Comparison of ENCODE assay signal across 11 cellular contexts in the genomic region with DNA sequence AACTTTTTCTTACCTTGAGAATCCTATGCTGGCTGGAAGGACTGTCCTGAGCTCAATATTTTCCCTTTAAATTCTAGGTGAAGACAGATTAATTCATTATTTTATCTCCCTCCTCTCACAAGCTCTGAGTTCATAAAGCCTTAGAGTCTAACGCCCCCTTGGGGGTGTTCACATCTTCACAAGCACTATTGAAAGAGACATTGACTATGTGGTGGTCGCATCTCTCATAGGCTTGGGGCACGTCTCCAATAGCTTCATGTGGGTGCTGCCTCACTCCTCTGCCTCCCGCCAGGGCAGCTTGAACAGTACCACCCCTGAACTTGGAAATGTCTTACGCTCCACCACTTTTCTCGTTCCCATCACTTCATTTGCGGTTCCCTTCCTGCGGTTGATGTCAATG.
A peak's percentile ranks its signal among the peaks of the same experiment; 100 is the strongest.
DNase-seq lines count a peak whose midpoint lies in the region; ATAC-seq and TF ChIP-seq lines count a peak whose summit lies in the region.
"Had no signal": no experiment of that assay in that cellular context is flagged by ENCODE, and none has a peak within 500 bp of the region (broad histone marks: within the 10 kb centered on the region; RNA-seq: fewer than 3 reads in every experiment).

No MANE protein-coding gene starts in this region.

- H3K4me3 ChIP-seq in DOHH2 (ENCODE audit: low read length) (no peak overlapping the region), HCT116 (replicated peaks in 1 of 2; ENCODE audit: low read depth in 1 of 2, low read length in 2 of 2) (no peak overlapping the region), left ventricle myocardium inferior (no peak overlapping the region)
- H3K4me3 ChIP-seq: SK-N-MC had no signal

- H3K4me1 ChIP-seq in DOHH2 (ENCODE audit: control insufficient read depth, low read length) (peaks cover 10% of the 10 kb centered on the region), HCT116 (ENCODE audit: control insufficient read depth in 1 of 2, insufficient read depth in 2 of 2, low read length in 2 of 2) (no peaks in the 10 kb centered on the region), left ventricle myocardium inferior (no peaks in the 10 kb centered on the region)

- H3F3A ChIP-seq in DOHH2 (ENCODE audit: control insufficient read depth, insufficient read depth): no peaks in the 10 kb centered on the region

- H3K9me3 ChIP-seq in DOHH2 (ENCODE audit: control insufficient read depth, insufficient read depth, low read length) (no peaks in the 10 kb centered on the region), HCT116 (ENCODE audit: control insufficient read depth in 1 of 2, insufficient read depth in 1 of 2, low read depth in 1 of 2, low read length in 2 of 2) (no peaks in the 10 kb centered on the region), left ventricle myocardium inferior (replicated peaks) (no peaks in the 10 kb centered on the region)

- H3K27me3 ChIP-seq in DOHH2 (ENCODE audit: control insufficient read depth, low read length): no peaks in the 10 kb centered on the region
- peaks cover 6% of the 10 kb centered on the region for H3K27me3 ChIP-seq in HCT116 (ENCODE audit: insufficient read depth, low read length)
- peaks cover 6% of the 10 kb centered on the region for H3K27me3 ChIP-seq in left ventricle myocardium inferior (ENCODE audit: low read depth)

- H3K79me2 ChIP-seq in DOHH2 (ENCODE audit: control insufficient read depth, low read length) (no peaks in the 10 kb centered on the region), HCT116 (ENCODE audit: insufficient read depth, low read length) (no peaks in the 10 kb centered on the region)

- RAD21 ChIA-PET in HCT116 (lab: Charles Lee; ENCODE audit: low non-redundant PET in 1 of 2, low total read pairs in 2 of 2, uncharacterized antibody in 2 of 2, unreplicated experiment in 2 of 2): interaction anchor here in 1 of 2 experiments (0.7 kb wide), 1 partner anchor 300 kb away, joined by 4 read pairs; no protein-coding TSS in a partner anchor

- ATAC-seq in HCT116: peak; percentile 53
- no peak for ATAC-seq in HG03025 (IDR thresholded peaks at IDR 0.05; ENCODE audit: low FRiP score, unreplicated experiment)
- ATAC-seq: sciatic nerve had no signal

- TF ChIP-seq CTCF in DOHH2 (IDR thresholded peaks at IDR 0.05; ENCODE audit: low read depth, low read length, poor library complexity, severe bottlenecking) (peak; percentile 14), HCT116 (IDR thresholded peaks at IDR 0.05 in 2 of 3, conservative IDR thresholded peaks at IDR 0.05 in 1 of 3; ENCODE audit: borderline replicate concordance in 1 of 3, insufficient read depth in 1 of 3, low read depth in 2 of 3, low read length in 2 of 3) (peak; percentile 15 to 26 (median 17); a peak in 3 of 6 replicates), left ventricle myocardium inferior (IDR thresholded peaks at IDR 0.05; ENCODE audit: borderline replicate concordance) (no peak)

- CTCF ChIA-PET in HCT116 (lab: Charles Lee): interaction anchor here (0.7 to 1.4 kb wide), 10 partner anchors 11 to 424 kb away, joined by 3 to 10 read pairs (median 4); a partner anchor contains a TSS

- no TSS peak for BruUV-seq in HCT116 (replicated peaks; lab: Mats Ljungman, UMichigan)

- no peak overlapping the region for H3K9ac ChIP-seq in HCT116 (ENCODE audit: low read length)

- H3K9me2 ChIP-seq in DOHH2 (replicated peaks; ENCODE audit: control insufficient read depth, low read length) (no peaks in the 10 kb centered on the region), HCT116 (ENCODE audit: insufficient read depth) (no peaks in the 10 kb centered on the region)

- no peaks in the 10 kb centered on the region for H3K36me3 ChIP-seq in DOHH2 (ENCODE audit: control insufficient read depth, low read length)
- no peaks in the 10 kb centered on the region for H3K36me3 ChIP-seq in HCT116 (ENCODE audit: control insufficient read depth in 1 of 2, insufficient read depth in 2 of 2, low read length in 2 of 2)
- no peaks in the 10 kb centered on the region for H3K36me3 ChIP-seq in left ventricle myocardium inferior

- TF ChIP-seq POLR2A in HCT116 (IDR thresholded peaks at IDR 0.05; ENCODE audit: borderline replicate concordance, extremely low read depth, insufficient read depth, insufficient read length): no peak

- peak; percentile 21 for DNase-seq in HCT116 (ENCODE audit: low read depth, low spot score)
- DNase-seq in SK-MEL-5 (ENCODE audit: low read depth, low spot score): peak; percentile 35
- DNase-seq in iris pigment epithelial cell (ENCODE audit: low read depth): peak; percentile 3
- DNase-seq in T-helper 2 cell: no peak
- no peak for DNase-seq in activated naive CD4-positive, alpha-beta T cell treated with Interleukin-2 at 50 U/mL for 16 hours
- DNase-seq in left ventricle myocardium inferior: no peak
- DNase-seq: amniotic stem cell had no signal

- intact Hi-C loops in HCT116 (cut with micrococcal nuclease) (no loop called here), left ventricle myocardium inferior (cut with micrococcal nuclease) (no loop called here)

- TF ChIP-seq RAD21 in HCT116 (IDR thresholded peaks at IDR 0.05; ENCODE audit: low read depth): peak; percentile 58

- in situ Hi-C loops in SK-MEL-5 (cut with HindIII; ENCODE audit: low pct_unique_long_range_greater_than_20kb, low sequenced_read_pairs): no loop called here

- H3K4me2 ChIP-seq in DOHH2 (ENCODE audit: low read length) (no peak overlapping the region), HCT116 (ENCODE audit: low read length) (no peak overlapping the region)

- H3K27ac ChIP-seq in DOHH2 (ENCODE audit: low read depth, low read length) (no peak overlapping the region), HCT116 (ENCODE audit: low read depth, low read length) (no peak overlapping the region), left ventricle myocardium inferior (replicated peaks) (no peak overlapping the region)
- H3K27ac ChIP-seq: SK-N-MC had no signal

- H4K20me1 ChIP-seq in DOHH2 (ENCODE audit: control insufficient read depth, insufficient read depth, low read depth, low read length) (no peaks in the 10 kb centered on the region), HCT116 (ENCODE audit: insufficient read depth) (no peaks in the 10 kb centered on the region)

- no peak overlapping the region for H2AFZ ChIP-seq in HCT116 (ENCODE audit: low read depth, low read length, poor library complexity, severe bottlenecking)

- POLR2A ChIA-PET in HCT116 (lab: Charles Lee): interaction anchor here (0.6 kb wide), 1 partner anchor 329 kb away, joined by 3 read pairs; a partner anchor contains a TSS

TF ChIP-seq in HCT116, 20 proteins besides CTCF, POLR2A, EP300 and RAD21:
- TF ChIP-seq CEBPB (IDR thresholded peaks at IDR 0.05; ENCODE audit: low read depth): no peak
- TF ChIP-seq ZFX (IDR thresholded peaks at IDR 0.05): no peak
- no peak for TF ChIP-seq EZH2phosphoT487 (IDR thresholded peaks at IDR 0.05; ENCODE audit: borderline replicate concordance)
- TF ChIP-seq JUND (IDR thresholded peaks at IDR 0.05): no peak
- TF ChIP-seq SIN3A (IDR thresholded peaks at IDR 0.05; ENCODE audit: low read depth): no peak

Comparison
In these comparisons a context has a peak if more than half of its experiments do, and no peak if none do; other contexts are left out.
1. DNase-seq: peak in HCT116 (single experiment), SK-MEL-5 (single experiment) and iris pigment epithelial cell (single experiment); none in T-helper 2 cell (0 of 5), activated naive CD4-positive, alpha-beta T cell treated with Interleukin-2 at 50 U/mL for 16 hours (single experiment) and left ventricle myocardium inferior (single experiment).